ENCODE assay signal across 28 cellular contexts in the genomic region with DNA sequence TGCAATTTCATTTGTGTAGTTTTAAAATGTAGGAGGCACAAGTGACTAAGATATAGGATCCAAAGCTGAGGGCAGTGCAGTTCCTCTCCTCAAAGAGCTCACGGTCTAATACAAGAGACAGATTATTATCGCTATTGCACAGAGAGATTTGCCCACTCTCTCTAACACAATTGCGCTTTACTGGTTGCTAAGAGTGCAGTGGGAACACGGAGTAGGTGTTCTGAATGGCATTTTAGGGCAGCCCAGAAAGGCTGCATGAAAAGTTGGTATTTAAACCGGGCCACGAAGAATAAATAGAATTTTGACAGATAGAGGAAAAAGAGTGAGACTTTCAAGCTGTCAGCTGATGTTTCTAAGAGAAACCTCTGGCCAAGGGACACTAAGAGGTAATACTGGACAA.
"Had no signal": no experiment of that assay in that cellular context is flagged by ENCODE, and none has a peak within 500 bp of the region (broad histone marks: within the 10 kb centered on the region; RNA-seq: fewer than 3 reads in every experiment).

No MANE protein-coding gene starts in this region.

- H3K4me3 Mint-ChIP-seq: activated naive CD4-positive, alpha-beta T cell treated with anti-CD3 and anti-CD28 coated beads, Interleukin-2, amount 10 ng/mL, durations not matched to agents 7 days and 5 days; activated naive CD8-positive, alpha-beta T cell treated with anti-CD3 and anti-CD28 coated beads, Interleukin-2, amount 10 ng/mL, durations not matched to agents 7 days and 5 days; activated T-helper 1 cell treated with anti-CD3 and anti-CD28 coated beads, Interleukin-12 subunit alpha, Interleukin-12 subunit beta, Interleukin-2, Interleukin-4 antibody, amounts not matched to agents 30 ng/mL and 10 ng/mL and 1 ng/mL, durations not matched to agents 14 hours and 24 hours and 36 hours; central memory CD8-positive, alpha-beta T cell; naive thymus-derived CD8-positive, alpha-beta T cell; T-helper 17 cell had no signal

- DNase-seq: activated CD4-positive, alpha-beta T cell treated with anti-CD3 and anti-CD28 coated beads for 48 hours; activated CD4-positive, alpha-beta T cell treated with anti-CD3 and anti-CD28 coated beads, Interleukin-2, amount 50 U/mL, for 48 hours; activated CD8-positive, alpha-beta memory T cell treated with anti-CD3 and anti-CD28 coated beads for 24 hours; activated gamma-delta T cell; activated naive CD4-positive, alpha-beta T cell treated with anti-CD3 and anti-CD28 coated beads, Interleukin-2, amount 10 ng/mL, durations not matched to agents 7 days and 5 days; activated naive CD8-positive, alpha-beta T cell treated with anti-CD3 and anti-CD28 coated beads, Interleukin-2, amount 10 ng/mL, durations not matched to agents 7 days and 5 days; dermis blood vessel endothelial cell; effector CD4-positive, alpha-beta T cell; gastrocnemius medialis; glutamatergic neuron; left ventricle myocardium superior; midbrain; naive thymus-derived CD8-positive, alpha-beta T cell; pancreas; sigmoid colon; stimulated activated CD4-positive, alpha-beta T cell treated with anti-CD3 and anti-CD28 coated beads, Interleukin-15, amount 100 ng/mL, for 24 hours; stimulated activated CD4-positive, alpha-beta T cell treated with anti-CD3 and anti-CD28 coated beads, Interleukin-2, amount 100 ng/mL, for 24 hours; stimulated activated naive CD4-positive, alpha-beta T cell; T-helper 17 cell; T1000; tibial artery; WERI-Rb-1 had no signal

- H3K27ac Mint-ChIP-seq: activated naive CD4-positive, alpha-beta T cell treated with anti-CD3 and anti-CD28 coated beads, Interleukin-2, amount 10 ng/mL, durations not matched to agents 7 days and 5 days; activated naive CD8-positive, alpha-beta T cell treated with anti-CD3 and anti-CD28 coated beads, Interleukin-2, amount 10 ng/mL, durations not matched to agents 7 days and 5 days; activated T-helper 1 cell treated with anti-CD3 and anti-CD28 coated beads, Interleukin-12 subunit alpha, Interleukin-12 subunit beta, Interleukin-2, Interleukin-4 antibody, amounts not matched to agents 30 ng/mL and 10 ng/mL and 1 ng/mL, durations not matched to agents 14 hours and 24 hours and 36 hours; naive thymus-derived CD8-positive, alpha-beta T cell; T-helper 17 cell had no signal

- H3K9me3 ChIP-seq: esophagus muscularis mucosa, gastrocnemius medialis, pancreas, prostate gland, sigmoid colon, suprapubic skin, tibial artery had no signal

- H3K4me3 ChIP-seq: esophagus muscularis mucosa, gastrocnemius medialis, pancreas, prostate gland, sigmoid colon, suprapubic skin, tibial artery had no signal

- H3K4me1 ChIP-seq: gastrocnemius medialis, pancreas, prostate gland, suprapubic skin had no signal

- H3K27me3 ChIP-seq: esophagus muscularis mucosa, gastrocnemius medialis, pancreas, sigmoid colon, suprapubic skin, tibial artery had no signal

- H3K9me3 Mint-ChIP-seq: activated naive CD4-positive, alpha-beta T cell treated with anti-CD3 and anti-CD28 coated beads, Interleukin-2, amount 10 ng/mL, durations not matched to agents 7 days and 5 days; activated naive CD8-positive, alpha-beta T cell treated with anti-CD3 and anti-CD28 coated beads, Interleukin-2, amount 10 ng/mL, durations not matched to agents 7 days and 5 days; activated T-helper 1 cell treated with anti-CD3 and anti-CD28 coated beads, Interleukin-12 subunit alpha, Interleukin-12 subunit beta, Interleukin-2, Interleukin-4 antibody, amounts not matched to agents 30 ng/mL and 10 ng/mL and 1 ng/mL, durations not matched to agents 14 hours and 24 hours and 36 hours; central memory CD8-positive, alpha-beta T cell had no signal

- H3K36me3 ChIP-seq: gastrocnemius medialis, pancreas, prostate gland, sigmoid colon, suprapubic skin, tibial artery, WERI-Rb-1 had no signal

- H3K36me3 Mint-ChIP-seq: activated naive CD4-positive, alpha-beta T cell treated with anti-CD3 and anti-CD28 coated beads, Interleukin-2, amount 10 ng/mL, durations not matched to agents 7 days and 5 days; activated naive CD8-positive, alpha-beta T cell treated with anti-CD3 and anti-CD28 coated beads, Interleukin-2, amount 10 ng/mL, durations not matched to agents 7 days and 5 days; naive thymus-derived CD8-positive, alpha-beta T cell had no signal

- H3K4me1 Mint-ChIP-seq: activated naive CD4-positive, alpha-beta T cell treated with anti-CD3 and anti-CD28 coated beads, Interleukin-2, amount 10 ng/mL, durations not matched to agents 7 days and 5 days; activated naive CD8-positive, alpha-beta T cell treated with anti-CD3 and anti-CD28 coated beads, Interleukin-2, amount 10 ng/mL, durations not matched to agents 7 days and 5 days; central memory CD8-positive, alpha-beta T cell; naive thymus-derived CD8-positive, alpha-beta T cell; T-helper 17 cell had no signal

- H3K27me3 Mint-ChIP-seq: activated naive CD4-positive, alpha-beta T cell treated with anti-CD3 and anti-CD28 coated beads, Interleukin-2, amount 10 ng/mL, durations not matched to agents 7 days and 5 days had no signal

- H3K27ac ChIP-seq: esophagus muscularis mucosa, gastrocnemius medialis, pancreas, prostate gland, sigmoid colon, suprapubic skin, WERI-Rb-1 had no signal

- ATAC-seq: activated CD4-positive, CD25-positive, alpha-beta regulatory T cell treated with anti-CD3 and anti-CD28 coated beads, Interleukin-2, amount 50 U/mL, for 24 hours; naive thymus-derived CD8-positive, alpha-beta T cell; pancreas; T-helper 17 cell had no signal
